In the genomic region with DNA sequence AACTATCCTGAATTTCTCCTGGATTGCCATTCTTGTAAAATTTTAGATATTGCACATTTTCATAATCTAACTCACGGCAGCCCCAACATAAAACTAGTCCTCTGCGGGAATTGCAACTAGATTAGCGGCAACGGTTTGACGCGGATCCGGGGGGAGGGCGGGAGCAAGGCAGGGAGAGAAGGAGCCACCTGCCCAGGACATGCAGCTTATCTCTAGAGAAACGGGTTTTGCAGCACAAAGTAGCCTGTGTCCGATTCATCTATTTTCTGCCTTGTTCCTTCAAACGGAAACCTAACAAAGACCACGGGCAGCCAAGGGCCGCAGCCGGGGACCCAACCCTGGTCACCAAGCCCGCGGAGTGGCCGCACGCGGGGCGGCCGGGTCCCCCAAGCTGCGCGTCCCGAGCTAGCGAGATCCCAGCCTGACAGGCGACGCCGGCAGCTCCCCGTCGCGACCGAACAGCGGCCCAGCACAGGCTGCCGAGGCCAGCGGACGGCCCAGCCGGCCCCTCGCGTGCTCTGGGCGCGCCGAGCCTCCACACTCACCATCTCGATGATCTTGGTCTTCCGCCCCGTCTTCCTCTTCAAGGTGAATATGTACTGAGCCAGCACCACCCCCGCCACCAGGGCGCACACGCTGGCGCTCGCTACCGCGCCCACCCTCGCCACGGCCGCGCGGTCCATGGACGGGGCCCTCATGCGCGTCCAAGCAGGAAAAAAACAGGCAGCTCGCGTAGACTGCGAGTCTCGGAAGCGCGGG, we compare ENCODE assay signal across 8 cellular contexts. TPM values are rescaled to one million over a fixed set of nuclear protein-coding genes. Genes with fewer than 3 reads are reported as not detected.
DNase-seq lines count a peak whose midpoint lies in the region; ATAC-seq lines count a peak whose summit lies in the region.

A gene (minus strand): TSS at position 754 of the 759 bp plus-strand sequence. CDS start 71 bp downstream, at position 683.

- H3K27me3 ChIP-seq in skeletal muscle satellite cell (ENCODE audit: control insufficient read depth, insufficient read depth, low read length) = no peaks in the 10 kb centered on the region

- peak within 1 kb of the TSS; percentile 81 for H3K4me2 ChIP-seq in skeletal muscle satellite cell (ENCODE audit: low read length)

- DNase-seq in DMS 273 (lab: John Stamatoyannopoulos, UW; ENCODE audit: unreplicated experiment) = peak; percentile 83
- DNase-seq in SK-MEL-5 (ENCODE audit: low read depth, low spot score) = peak; percentile 41
- peak; percentile 51 to 58 for DNase-seq in T47D (ENCODE audit: low read depth in 1 of 2, low spot score in 1 of 2)
- DNase-seq in iPS-NIHi7 (ENCODE audit: extremely low spot score) = peak; percentile 65

- H3K9me3 ChIP-seq in skeletal muscle satellite cell (replicated peaks; ENCODE audit: low read length) = no peaks in the 10 kb centered on the region

- ATAC-seq in GM19455 (IDR thresholded peaks at IDR 0.05; ENCODE audit: unreplicated experiment) = peak; percentile 44
- ATAC-seq in HG03565 (IDR thresholded peaks at IDR 0.05; ENCODE audit: unreplicated experiment) = peak; percentile 12
- no peak for ATAC-seq in GM21423 (IDR thresholded peaks at IDR 0.05; ENCODE audit: unreplicated experiment)

- in situ Hi-C loops in SK-MEL-5 (cut with HindIII; ENCODE audit: low pct_unique_long_range_greater_than_20kb, low sequenced_read_pairs) (no loop called here), T47D (cut with HindIII; ENCODE audit: low pct_unique_long_range_greater_than_20kb, low sequenced_read_pairs) (no loop called here)

- peak within 1 kb of the TSS; percentile 89 for H3K9ac ChIP-seq in skeletal muscle satellite cell (ENCODE audit: low read depth, low read length)

- no peaks in the 10 kb centered on the region for H3K36me3 ChIP-seq in skeletal muscle satellite cell (ENCODE audit: insufficient read depth, low read length)

- H3K4me3 ChIP-seq in skeletal muscle satellite cell (ENCODE audit: low read length) = peak within 1 kb of the TSS; percentile 80

- H3K4me1 ChIP-seq in skeletal muscle satellite cell (ENCODE audit: control insufficient read depth, insufficient read depth, low read length) = peaks cover 4% of the 10 kb centered on the region

RNA-seq across cellular contexts. Expression of the gene that starts here (rescaled TPM):
- 46.6 and 52.3 TPM in 2 replicates for total RNA-seq in SK-MEL-5 (2014; rRNA removed; shearing (Covaris generic))
- polyA plus RNA-seq in SK-MEL-5 (2015; cell fraction: cytosol; rRNA removed) = 35.5 and 36.0 TPM in 2 replicates
- 30.9 and 36.6 TPM in 2 replicates for polyA plus RNA-seq in SK-MEL-5 (2015; cell fraction: nucleus; rRNA removed)
- 14.7 and 23.2 TPM in 2 replicates for total RNA-seq in skeletal muscle satellite cell (2012; rRNA removed)
